Comparison of ENCODE assay signal across 1 cellular context in the genomic region with DNA sequence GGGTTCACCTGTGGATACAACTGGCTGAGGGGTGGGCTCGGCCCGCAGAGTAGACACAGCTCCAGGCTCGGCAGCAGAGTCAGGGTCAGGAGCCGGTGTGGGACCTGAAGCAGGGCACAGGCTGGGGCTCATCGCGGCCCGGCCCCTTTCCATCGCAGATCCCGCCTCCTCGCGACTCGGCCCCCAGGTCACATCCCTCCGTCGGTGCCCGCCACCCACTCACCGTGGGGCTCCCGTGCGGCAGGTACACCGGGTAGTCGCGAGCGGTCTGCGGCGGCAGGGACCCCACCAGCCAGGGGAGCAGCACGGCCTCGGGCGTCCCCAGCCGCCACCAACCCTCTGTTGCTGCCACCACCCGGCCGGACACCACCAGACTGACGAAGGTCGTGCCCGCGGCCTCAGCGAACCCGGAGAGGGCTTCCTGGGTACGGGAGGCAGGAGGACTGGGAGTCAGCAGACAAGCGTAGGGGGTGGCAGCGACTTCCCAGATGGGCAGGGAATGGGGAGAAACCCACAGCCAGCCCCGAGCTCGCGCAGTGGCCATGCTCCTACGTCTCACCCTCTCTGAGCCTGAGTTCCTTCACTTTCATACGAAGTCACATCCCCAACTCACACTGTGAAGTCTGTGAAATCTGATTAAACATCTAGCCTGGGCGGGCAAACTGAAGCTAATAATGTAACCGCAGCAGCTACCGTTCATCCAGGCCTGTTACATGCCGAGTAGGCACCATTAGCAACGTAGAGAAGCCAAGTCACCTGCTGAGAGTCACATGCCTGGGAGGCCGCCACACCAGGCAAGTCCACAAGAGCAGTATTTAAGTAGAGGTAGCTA.
A peak's percentile ranks its signal among the peaks of the same experiment; 100 is the strongest.
TF ChIP-seq lines count a peak whose summit lies in the region.

No MANE protein-coding gene starts in this region.

TF ChIP-seq in HepG2, 621 proteins besides CTCF, POLR2A, EP300 and RAD21 (continued from another document and continues in another):
- TF ChIP-seq ZSCAN30 (CRISPR knock-in tag; IDR thresholded peaks at IDR 0.05) (no peak), XRCC5 (optimal IDR thresholded peaks at IDR 0.05; ENCODE audit: low read length) (peak; percentile 70), ZKSCAN8 (CRISPR knock-in tag; IDR thresholded peaks at IDR 0.05; ENCODE audit: borderline replicate concordance) (no peak), FOXJ3 (CRISPR knock-in tag; IDR thresholded peaks at IDR 0.05; ENCODE audit: borderline replicate concordance) (no peak), ZNF614 (CRISPR knock-in tag; IDR thresholded peaks at IDR 0.05; ENCODE audit: borderline replicate concordance) (peak; percentile 31; the same call in 1 of the 2 replicates), CHCHD3 (CRISPR knock-in tag; IDR thresholded peaks at IDR 0.05) (0 out of 2 replicates have a peak, but pooled peaks have one; percentile 35), NBN (conservative IDR thresholded peaks at IDR 0.05) (no peak), MAZ (IDR thresholded peaks at IDR 0.05; ENCODE audit: borderline replicate concordance, low read depth, low read length) (no peak), MAZ (CRISPR knock-in tag; IDR thresholded peaks at IDR 0.05; ENCODE audit: low read depth) (peak; percentile 17; the same call in 1 of the 2 replicates), NFYC (CRISPR knock-in tag; IDR thresholded peaks at IDR 0.05) (no peak), HIVEP1 (CRISPR knock-in tag; IDR thresholded peaks at IDR 0.05) (no peak), YEATS4 (CRISPR knock-in tag; IDR thresholded peaks at IDR 0.05; ENCODE audit: borderline replicate concordance) (no peak), ZNF781 (CRISPR knock-in tag; IDR thresholded peaks at IDR 0.05; ENCODE audit: borderline replicate concordance, not compliant biosample characterization) (peak; percentile 2), SP4 (CRISPR knock-in tag; IDR thresholded peaks at IDR 0.05) (no peak; the same call in 1 of the 2 replicates), NAIF1 (CRISPR knock-in tag; IDR thresholded peaks at IDR 0.05; ENCODE audit: borderline replicate concordance) (no peak), ZNF180 (CRISPR knock-in tag; IDR thresholded peaks at IDR 0.05; ENCODE audit: borderline replicate concordance, low read depth) (no peak), DR1 (CRISPR knock-in tag; IDR thresholded peaks at IDR 0.05) (no peak), SALL1 (CRISPR knock-in tag; IDR thresholded peaks at IDR 0.05) (peak; percentile 20), ZNF44 (CRISPR knock-in tag; IDR thresholded peaks at IDR 0.05) (0 out of 2 replicates have a peak, but pooled peaks have one; percentile 39), BORCS8-MEF2B (CRISPR knock-in tag; IDR thresholded peaks at IDR 0.05) (0 out of 2 replicates have a peak, but pooled peaks have one; percentile 17), KMT2B (CRISPR knock-in tag; IDR thresholded peaks at IDR 0.05) (no peak), ZNF225 (CRISPR knock-in tag; IDR thresholded peaks at IDR 0.05) (peak; percentile 87), REPIN1 (CRISPR knock-in tag; IDR thresholded peaks at IDR 0.05; ENCODE audit: borderline replicate concordance, low read depth) (0 out of 2 replicates have a peak, but pooled peaks have one; percentile 24), HDAC1 (CRISPR knock-in tag; IDR thresholded peaks at IDR 0.05) (peak; percentile 17; the same call in 1 of the 2 replicates), POLR2AphosphoS2 (IDR thresholded peaks at IDR 0.05; ENCODE audit: low read depth, low read length) (no peak), STAT5B (CRISPR knock-in tag; IDR thresholded peaks at IDR 0.05) (0 out of 2 replicates have a peak, but pooled peaks have one; percentile 23), SRSF4 (IDR thresholded peaks at IDR 0.05; ENCODE audit: low read depth, low read length, poor library complexity, severe bottlenecking) (no peak), AKAP8 (CRISPR knock-in tag; IDR thresholded peaks at IDR 0.05) (0 out of 2 replicates have a peak, but pooled peaks have one; percentile 26), GZF1 (CRISPR knock-in tag; IDR thresholded peaks at IDR 0.05) (no peak), ZNF570 (CRISPR knock-in tag; IDR thresholded peaks at IDR 0.05; ENCODE audit: borderline replicate concordance) (no peak), ZFP37 (CRISPR knock-in tag; IDR thresholded peaks at IDR 0.05; ENCODE audit: borderline replicate concordance) (0 out of 2 replicates have a peak, but pooled peaks have one; percentile 13), ZBTB8A (CRISPR knock-in tag; IDR thresholded peaks at IDR 0.05; ENCODE audit: borderline replicate concordance, low read depth) (peak; percentile 36; the same call in 1 of the 2 replicates), ZNF431 (CRISPR knock-in tag; IDR thresholded peaks at IDR 0.05; ENCODE audit: borderline replicate concordance, low read depth) (no peak), SMC3 (IDR thresholded peaks at IDR 0.05; ENCODE audit: low read length) (no peak)
- TF ChIP-seq, protein P1, sequence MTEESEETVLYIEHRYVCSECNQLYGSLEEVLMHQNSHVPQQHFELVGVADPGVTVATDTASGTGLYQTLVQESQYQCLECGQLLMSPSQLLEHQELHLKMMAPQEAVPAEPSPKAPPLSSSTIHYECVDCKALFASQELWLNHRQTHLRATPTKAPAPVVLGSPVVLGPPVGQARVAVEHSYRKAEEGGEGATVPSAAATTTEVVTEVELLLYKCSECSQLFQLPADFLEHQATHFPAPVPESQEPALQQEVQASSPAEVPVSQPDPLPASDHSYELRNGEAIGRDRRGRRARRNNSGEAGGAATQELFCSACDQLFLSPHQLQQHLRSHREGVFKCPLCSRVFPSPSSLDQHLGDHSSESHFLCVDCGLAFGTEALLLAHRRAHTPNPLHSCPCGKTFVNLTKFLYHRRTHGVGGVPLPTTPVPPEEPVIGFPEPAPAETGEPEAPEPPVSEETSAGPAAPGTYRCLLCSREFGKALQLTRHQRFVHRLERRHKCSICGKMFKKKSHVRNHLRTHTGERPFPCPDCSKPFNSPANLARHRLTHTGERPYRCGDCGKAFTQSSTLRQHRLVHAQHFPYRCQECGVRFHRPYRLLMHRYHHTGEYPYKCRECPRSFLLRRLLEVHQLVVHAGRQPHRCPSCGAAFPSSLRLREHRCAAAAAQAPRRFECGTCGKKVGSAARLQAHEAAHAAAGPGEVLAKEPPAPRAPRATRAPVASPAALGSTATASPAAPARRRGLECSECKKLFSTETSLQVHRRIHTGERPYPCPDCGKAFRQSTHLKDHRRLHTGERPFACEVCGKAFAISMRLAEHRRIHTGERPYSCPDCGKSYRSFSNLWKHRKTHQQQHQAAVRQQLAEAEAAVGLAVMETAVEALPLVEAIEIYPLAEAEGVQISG (CRISPR knock-in tag; IDR thresholded peaks at IDR 0.05): peak; percentile 16; the same call in 1 of the 2 replicates
- TF ChIP-seq, protein P2, sequence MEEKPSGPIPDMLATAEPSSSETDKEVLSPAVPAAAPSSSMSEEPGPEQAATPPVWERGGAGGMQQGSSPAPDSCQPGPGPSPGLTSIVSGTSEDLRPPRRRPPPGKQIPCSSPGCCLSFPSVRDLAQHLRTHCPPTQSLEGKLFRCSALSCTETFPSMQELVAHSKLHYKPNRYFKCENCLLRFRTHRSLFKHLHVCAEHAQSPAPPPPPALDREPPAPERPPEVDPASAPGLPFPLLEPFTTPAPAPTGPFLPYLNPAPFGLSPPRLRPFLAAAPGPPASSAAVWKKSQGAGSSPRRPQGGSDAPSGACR (CRISPR knock-in tag; IDR thresholded peaks at IDR 0.05): peak; percentile 88; the same call in 1 of the 2 replicates
- TF ChIP-seq, protein P3, sequence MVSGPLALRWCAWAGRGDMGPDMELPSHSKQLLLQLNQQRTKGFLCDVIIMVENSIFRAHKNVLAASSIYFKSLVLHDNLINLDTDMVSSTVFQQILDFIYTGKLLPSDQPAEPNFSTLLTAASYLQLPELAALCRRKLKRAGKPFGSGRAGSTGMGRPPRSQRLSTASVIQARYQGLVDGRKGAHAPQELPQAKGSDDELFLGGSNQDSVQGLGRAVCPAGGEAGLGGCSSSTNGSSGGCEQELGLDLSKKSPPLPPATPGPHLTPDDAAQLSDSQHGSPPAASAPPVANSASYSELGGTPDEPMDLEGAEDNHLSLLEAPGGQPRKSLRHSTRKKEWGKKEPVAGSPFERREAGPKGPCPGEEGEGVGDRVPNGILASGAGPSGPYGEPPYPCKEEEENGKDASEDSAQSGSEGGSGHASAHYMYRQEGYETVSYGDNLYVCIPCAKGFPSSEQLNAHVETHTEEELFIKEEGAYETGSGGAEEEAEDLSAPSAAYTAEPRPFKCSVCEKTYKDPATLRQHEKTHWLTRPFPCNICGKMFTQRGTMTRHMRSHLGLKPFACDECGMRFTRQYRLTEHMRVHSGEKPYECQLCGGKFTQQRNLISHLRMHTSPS (CRISPR knock-in tag; IDR thresholded peaks at IDR 0.05; ENCODE audit: low read depth): 0 out of 2 replicates have a peak, but pooled peaks have one; percentile 46
- TF ChIP-seq, protein P4, sequence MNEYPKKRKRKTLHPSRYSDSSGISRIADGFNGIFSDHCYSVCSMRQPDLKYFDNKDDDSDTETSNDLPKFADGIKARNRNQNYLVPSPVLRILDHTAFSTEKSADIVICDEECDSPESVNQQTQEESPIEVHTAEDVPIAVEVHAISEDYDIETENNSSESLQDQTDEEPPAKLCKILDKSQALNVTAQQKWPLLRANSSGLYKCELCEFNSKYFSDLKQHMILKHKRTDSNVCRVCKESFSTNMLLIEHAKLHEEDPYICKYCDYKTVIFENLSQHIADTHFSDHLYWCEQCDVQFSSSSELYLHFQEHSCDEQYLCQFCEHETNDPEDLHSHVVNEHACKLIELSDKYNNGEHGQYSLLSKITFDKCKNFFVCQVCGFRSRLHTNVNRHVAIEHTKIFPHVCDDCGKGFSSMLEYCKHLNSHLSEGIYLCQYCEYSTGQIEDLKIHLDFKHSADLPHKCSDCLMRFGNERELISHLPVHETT (CRISPR knock-in tag; conservative IDR thresholded peaks at IDR 0.05): no peak
- TF ChIP-seq, protein P5, sequence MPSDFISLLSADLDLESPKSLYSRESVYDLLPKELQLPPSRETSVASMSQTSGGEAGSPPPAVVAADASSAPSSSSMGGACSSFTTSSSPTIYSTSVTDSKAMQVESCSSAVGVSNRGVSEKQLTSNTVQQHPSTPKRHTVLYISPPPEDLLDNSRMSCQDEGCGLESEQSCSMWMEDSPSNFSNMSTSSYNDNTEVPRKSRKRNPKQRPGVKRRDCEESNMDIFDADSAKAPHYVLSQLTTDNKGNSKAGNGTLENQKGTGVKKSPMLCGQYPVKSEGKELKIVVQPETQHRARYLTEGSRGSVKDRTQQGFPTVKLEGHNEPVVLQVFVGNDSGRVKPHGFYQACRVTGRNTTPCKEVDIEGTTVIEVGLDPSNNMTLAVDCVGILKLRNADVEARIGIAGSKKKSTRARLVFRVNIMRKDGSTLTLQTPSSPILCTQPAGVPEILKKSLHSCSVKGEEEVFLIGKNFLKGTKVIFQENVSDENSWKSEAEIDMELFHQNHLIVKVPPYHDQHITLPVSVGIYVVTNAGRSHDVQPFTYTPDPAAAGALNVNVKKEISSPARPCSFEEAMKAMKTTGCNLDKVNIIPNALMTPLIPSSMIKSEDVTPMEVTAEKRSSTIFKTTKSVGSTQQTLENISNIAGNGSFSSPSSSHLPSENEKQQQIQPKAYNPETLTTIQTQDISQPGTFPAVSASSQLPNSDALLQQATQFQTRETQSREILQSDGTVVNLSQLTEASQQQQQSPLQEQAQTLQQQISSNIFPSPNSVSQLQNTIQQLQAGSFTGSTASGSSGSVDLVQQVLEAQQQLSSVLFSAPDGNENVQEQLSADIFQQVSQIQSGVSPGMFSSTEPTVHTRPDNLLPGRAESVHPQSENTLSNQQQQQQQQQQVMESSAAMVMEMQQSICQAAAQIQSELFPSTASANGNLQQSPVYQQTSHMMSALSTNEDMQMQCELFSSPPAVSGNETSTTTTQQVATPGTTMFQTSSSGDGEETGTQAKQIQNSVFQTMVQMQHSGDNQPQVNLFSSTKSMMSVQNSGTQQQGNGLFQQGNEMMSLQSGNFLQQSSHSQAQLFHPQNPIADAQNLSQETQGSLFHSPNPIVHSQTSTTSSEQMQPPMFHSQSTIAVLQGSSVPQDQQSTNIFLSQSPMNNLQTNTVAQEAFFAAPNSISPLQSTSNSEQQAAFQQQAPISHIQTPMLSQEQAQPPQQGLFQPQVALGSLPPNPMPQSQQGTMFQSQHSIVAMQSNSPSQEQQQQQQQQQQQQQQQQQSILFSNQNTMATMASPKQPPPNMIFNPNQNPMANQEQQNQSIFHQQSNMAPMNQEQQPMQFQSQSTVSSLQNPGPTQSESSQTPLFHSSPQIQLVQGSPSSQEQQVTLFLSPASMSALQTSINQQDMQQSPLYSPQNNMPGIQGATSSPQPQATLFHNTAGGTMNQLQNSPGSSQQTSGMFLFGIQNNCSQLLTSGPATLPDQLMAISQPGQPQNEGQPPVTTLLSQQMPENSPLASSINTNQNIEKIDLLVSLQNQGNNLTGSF (CRISPR knock-in tag; IDR thresholded peaks at IDR 0.05): no peak
- TF ChIP-seq, protein P6, sequence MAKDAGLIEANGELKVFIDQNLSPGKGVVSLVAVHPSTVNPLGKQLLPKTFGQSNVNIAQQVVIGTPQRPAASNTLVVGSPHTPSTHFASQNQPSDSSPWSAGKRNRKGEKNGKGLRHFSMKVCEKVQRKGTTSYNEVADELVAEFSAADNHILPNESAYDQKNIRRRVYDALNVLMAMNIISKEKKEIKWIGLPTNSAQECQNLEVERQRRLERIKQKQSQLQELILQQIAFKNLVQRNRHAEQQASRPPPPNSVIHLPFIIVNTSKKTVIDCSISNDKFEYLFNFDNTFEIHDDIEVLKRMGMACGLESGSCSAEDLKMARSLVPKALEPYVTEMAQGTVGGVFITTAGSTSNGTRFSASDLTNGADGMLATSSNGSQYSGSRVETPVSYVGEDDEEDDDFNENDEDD (CRISPR knock-in tag; IDR thresholded peaks at IDR 0.05; ENCODE audit: borderline replicate concordance): no peak; the same call in 1 of the 2 replicates
- TF ChIP-seq, protein P7, sequence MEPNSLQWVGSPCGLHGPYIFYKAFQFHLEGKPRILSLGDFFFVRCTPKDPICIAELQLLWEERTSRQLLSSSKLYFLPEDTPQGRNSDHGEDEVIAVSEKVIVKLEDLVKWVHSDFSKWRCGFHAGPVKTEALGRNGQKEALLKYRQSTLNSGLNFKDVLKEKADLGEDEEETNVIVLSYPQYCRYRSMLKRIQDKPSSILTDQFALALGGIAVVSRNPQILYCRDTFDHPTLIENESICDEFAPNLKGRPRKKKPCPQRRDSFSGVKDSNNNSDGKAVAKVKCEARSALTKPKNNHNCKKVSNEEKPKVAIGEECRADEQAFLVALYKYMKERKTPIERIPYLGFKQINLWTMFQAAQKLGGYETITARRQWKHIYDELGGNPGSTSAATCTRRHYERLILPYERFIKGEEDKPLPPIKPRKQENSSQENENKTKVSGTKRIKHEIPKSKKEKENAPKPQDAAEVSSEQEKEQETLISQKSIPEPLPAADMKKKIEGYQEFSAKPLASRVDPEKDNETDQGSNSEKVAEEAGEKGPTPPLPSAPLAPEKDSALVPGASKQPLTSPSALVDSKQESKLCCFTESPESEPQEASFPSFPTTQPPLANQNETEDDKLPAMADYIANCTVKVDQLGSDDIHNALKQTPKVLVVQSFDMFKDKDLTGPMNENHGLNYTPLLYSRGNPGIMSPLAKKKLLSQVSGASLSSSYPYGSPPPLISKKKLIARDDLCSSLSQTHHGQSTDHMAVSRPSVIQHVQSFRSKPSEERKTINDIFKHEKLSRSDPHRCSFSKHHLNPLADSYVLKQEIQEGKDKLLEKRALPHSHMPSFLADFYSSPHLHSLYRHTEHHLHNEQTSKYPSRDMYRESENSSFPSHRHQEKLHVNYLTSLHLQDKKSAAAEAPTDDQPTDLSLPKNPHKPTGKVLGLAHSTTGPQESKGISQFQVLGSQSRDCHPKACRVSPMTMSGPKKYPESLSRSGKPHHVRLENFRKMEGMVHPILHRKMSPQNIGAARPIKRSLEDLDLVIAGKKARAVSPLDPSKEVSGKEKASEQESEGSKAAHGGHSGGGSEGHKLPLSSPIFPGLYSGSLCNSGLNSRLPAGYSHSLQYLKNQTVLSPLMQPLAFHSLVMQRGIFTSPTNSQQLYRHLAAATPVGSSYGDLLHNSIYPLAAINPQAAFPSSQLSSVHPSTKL (CRISPR knock-in tag; IDR thresholded peaks at IDR 0.05): no peak
